1 cellular context compared by ENCODE assay signal in the genomic region with DNA sequence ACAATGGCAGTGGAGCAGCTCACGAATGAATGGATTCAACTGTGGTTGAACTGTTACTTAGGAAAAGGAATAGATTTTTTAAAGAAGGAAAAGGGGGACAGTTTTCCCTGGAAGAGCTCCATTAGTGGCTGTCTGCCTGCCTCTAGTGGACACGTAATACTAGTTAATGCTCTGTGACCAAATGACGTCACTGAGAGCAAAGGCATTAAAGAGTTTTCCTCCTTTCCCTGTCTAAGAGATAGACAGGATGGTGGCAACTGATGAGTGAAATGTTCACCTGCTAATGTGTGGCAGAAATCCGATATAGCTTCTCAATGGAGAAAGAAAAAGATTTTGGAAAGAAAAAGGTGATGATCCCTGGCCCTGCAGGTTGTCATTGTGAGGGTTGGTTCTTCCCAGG.
TF ChIP-seq lines count a peak whose summit lies in the region.

No MANE protein-coding gene starts in this region.

TF ChIP-seq in SK-N-SH, 30 proteins besides CTCF, POLR2A, EP300 and RAD21 (continued from another document):
- TF ChIP-seq, protein P1, sequence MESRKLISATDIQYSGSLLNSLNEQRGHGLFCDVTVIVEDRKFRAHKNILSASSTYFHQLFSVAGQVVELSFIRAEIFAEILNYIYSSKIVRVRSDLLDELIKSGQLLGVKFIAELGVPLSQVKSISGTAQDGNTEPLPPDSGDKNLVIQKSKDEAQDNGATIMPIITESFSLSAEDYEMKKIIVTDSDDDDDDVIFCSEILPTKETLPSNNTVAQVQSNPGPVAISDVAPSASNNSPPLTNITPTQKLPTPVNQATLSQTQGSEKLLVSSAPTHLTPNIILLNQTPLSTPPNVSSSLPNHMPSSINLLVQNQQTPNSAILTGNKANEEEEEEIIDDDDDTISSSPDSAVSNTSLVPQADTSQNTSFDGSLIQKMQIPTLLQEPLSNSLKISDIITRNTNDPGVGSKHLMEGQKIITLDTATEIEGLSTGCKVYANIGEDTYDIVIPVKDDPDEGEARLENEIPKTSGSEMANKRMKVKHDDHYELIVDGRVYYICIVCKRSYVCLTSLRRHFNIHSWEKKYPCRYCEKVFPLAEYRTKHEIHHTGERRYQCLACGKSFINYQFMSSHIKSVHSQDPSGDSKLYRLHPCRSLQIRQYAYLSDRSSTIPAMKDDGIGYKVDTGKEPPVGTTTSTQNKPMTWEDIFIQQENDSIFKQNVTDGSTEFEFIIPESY (IDR thresholded peaks at IDR 0.05; ENCODE audit: borderline replicate concordance, low read depth): no peak
- TF ChIP-seq RFX5 (IDR thresholded peaks at IDR 0.05; ENCODE audit: low read length) (no peak), GABPA (IDR thresholded peaks at IDR 0.05; ENCODE audit: low read depth) (no peak), NRF1 (IDR thresholded peaks at IDR 0.05; ENCODE audit: low read depth, low read length) (no peak), FOSL2 (IDR thresholded peaks at IDR 0.05; ENCODE audit: borderline replicate concordance, low read depth) (no peak)
- TF ChIP-seq, protein P2, sequence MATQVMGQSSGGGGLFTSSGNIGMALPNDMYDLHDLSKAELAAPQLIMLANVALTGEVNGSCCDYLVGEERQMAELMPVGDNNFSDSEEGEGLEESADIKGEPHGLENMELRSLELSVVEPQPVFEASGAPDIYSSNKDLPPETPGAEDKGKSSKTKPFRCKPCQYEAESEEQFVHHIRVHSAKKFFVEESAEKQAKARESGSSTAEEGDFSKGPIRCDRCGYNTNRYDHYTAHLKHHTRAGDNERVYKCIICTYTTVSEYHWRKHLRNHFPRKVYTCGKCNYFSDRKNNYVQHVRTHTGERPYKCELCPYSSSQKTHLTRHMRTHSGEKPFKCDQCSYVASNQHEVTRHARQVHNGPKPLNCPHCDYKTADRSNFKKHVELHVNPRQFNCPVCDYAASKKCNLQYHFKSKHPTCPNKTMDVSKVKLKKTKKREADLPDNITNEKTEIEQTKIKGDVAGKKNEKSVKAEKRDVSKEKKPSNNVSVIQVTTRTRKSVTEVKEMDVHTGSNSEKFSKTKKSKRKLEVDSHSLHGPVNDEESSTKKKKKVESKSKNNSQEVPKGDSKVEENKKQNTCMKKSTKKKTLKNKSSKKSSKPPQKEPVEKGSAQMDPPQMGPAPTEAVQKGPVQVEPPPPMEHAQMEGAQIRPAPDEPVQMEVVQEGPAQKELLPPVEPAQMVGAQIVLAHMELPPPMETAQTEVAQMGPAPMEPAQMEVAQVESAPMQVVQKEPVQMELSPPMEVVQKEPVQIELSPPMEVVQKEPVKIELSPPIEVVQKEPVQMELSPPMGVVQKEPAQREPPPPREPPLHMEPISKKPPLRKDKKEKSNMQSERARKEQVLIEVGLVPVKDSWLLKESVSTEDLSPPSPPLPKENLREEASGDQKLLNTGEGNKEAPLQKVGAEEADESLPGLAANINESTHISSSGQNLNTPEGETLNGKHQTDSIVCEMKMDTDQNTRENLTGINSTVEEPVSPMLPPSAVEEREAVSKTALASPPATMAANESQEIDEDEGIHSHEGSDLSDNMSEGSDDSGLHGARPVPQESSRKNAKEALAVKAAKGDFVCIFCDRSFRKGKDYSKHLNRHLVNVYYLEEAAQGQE (IDR thresholded peaks at IDR 0.05; ENCODE audit: low read depth, low read length): no peak
